11 cellular contexts compared by ENCODE assay signal in the genomic region with DNA sequence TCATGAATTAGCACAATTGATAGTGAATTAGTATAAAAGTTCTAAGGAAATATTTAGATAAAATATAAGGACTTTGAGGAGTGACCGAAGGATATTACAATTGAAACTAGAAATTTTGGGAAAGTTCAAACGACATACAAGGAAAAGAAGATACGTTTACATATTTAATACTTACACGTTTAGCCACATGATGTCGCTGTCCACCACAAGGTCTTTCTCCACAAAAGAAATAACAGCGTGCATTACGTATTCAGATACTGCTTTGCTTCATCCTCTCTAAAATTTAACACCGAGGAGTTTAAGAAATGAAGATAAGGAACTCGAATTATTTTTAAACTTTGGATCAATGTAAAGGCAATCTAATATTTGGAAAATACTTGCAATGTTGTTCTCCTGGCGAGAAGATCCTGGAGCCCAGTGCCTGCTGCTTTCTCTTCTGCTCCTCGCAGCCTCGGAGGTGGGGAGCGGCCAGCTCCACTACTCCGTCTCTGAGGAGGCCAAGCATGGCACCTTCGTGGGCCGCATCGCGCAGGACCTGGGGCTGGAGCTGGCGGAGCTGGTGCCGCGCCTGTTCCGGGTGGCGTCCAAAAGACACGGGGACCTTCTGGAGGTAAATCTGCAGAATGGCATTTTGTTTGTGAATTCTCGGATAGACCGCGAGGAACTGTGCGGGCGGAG. TPM values are rescaled to one million over a fixed set of nuclear protein-coding genes. Genes with fewer than 3 reads are reported as not detected.
A peak's percentile ranks its signal among the peaks of the same experiment; 100 is the strongest.
DNase-seq lines count a peak whose midpoint lies in the region; ATAC-seq, FAIRE-seq and TF ChIP-seq lines count a peak whose summit lies in the region.
"Had no signal": no experiment of that assay in that cellular context is flagged by ENCODE, and none has a peak within 500 bp of the region (broad histone marks: within the 10 kb centered on the region; RNA-seq: fewer than 3 reads in every experiment).

A gene (plus strand): TSS at position 242 of the 678 bp plus-strand sequence.

- no peak within 1 kb of the TSS for H3K4me3 Mint-ChIP-seq in effector memory CD8-positive, alpha-beta T cell

- no peak for ATAC-seq in effector memory CD8-positive, alpha-beta T cell (replicated peaks)
- ATAC-seq in GM21723 (IDR thresholded peaks at IDR 0.05; ENCODE audit: unreplicated experiment), result no peak

- TF ChIP-seq POLR2A in GM12892 (IDR thresholded peaks at IDR 0.05; ENCODE audit: low read depth, low read length), result no peak

- peak within 1 kb of the TSS; percentile 38 for H3K4me3 ChIP-seq in fibroblast of the aortic adventitia (ENCODE audit: low read depth, low read length)
- peak within 1 kb of the TSS; percentile 26 for H3K4me3 ChIP-seq in skeletal muscle cell (ENCODE audit: low read depth, low read length)
- H3K4me3 ChIP-seq: prostate gland had no signal

- FAIRE-seq in GM12892 (lab: Jason Lieb, UNC), result no peak

- in situ Hi-C loops in SK-MEL-5 (cut with HindIII; ENCODE audit: low pct_unique_long_range_greater_than_20kb, low sequenced_read_pairs), result no loop called here

- peaks cover 3% of the 10 kb centered on the region for H3K36me3 Mint-ChIP-seq in effector memory CD8-positive, alpha-beta T cell (ENCODE audit: insufficient read depth)

- DNase-seq in H4 (ENCODE audit: low spot score) (peak; percentile 75), SK-MEL-5 (ENCODE audit: low read depth, low spot score) (peak; percentile 61), fibroblast of the aortic adventitia (ENCODE audit: low read depth) (peak; percentile 36), skeletal muscle cell (ENCODE audit: low read depth) (no peak), GM12892 (ENCODE audit: insufficient read length) (no peak), DMS153 (lab: John Stamatoyannopoulos, UW) (no peak)
- no peak for DNase-seq in effector memory CD8-positive, alpha-beta T cell
- DNase-seq: Kasumi-1, SIG-M5 had no signal

- peak; percentile 20 for TF ChIP-seq CTCF in fibroblast of the aortic adventitia (IDR thresholded peaks at IDR 0.05; ENCODE audit: insufficient read depth, low read length)

- no peak within 1 kb of the TSS for H3K27ac Mint-ChIP-seq in effector memory CD8-positive, alpha-beta T cell

- no peaks in the 10 kb centered on the region for H3K4me1 Mint-ChIP-seq in effector memory CD8-positive, alpha-beta T cell (ENCODE audit: low read depth in 2 of 2)

- peaks cover 16 to 25% of the 10 kb centered on the region in 2 donors for H3K27me3 Mint-ChIP-seq in effector memory CD8-positive, alpha-beta T cell

- H3K9me3 Mint-ChIP-seq in effector memory CD8-positive, alpha-beta T cell, result peaks cover 0 to 6% of the 10 kb centered on the region in 2 donors

RNA-seq across cellular contexts. Expression of the gene that starts here (rescaled TPM):
- total RNA-seq in H4 (2014; rRNA removed; shearing (Covaris generic)), result 4.5 and 4.7 TPM in 2 replicates
- total RNA-seq in SK-MEL-5 (2014; rRNA removed; shearing (Covaris generic)), result 0.27 and 0.48 TPM in 2 replicates
- polyA plus RNA-seq in SK-MEL-5 (2015; cell fraction: cytosol; rRNA removed), result 0.56 and 0.82 TPM in 2 replicates
- polyA plus RNA-seq in SK-MEL-5 (2015; cell fraction: nucleus; rRNA removed), result 0.70 and 1.5 TPM in 2 replicates
- total RNA-seq in fibroblast of the aortic adventitia (ENCODE audit: low replicate concordance), result 0.27 and 0.49 TPM in 2 replicates
- polyA plus RNA-seq in GM12892 (2012; ENCODE audit: missing spikeins), result 0.11 TPM

Comparison
In these comparisons a context has a peak if more than half of its experiments do, and no peak if none do; other contexts are left out.
1. Peak in DNase-seq and H3K4me3 ChIP-seq in fibroblast of the aortic adventitia; RNA of the gene not detected or under 1 TPM.
2. DNase-seq: peak in H4 (single experiment) and SK-MEL-5 (single experiment); none in skeletal muscle cell (single experiment), GM12892 (single experiment), effector memory CD8-positive, alpha-beta T cell (0 of 3) and DMS153 (single experiment).